In the genomic region with DNA sequence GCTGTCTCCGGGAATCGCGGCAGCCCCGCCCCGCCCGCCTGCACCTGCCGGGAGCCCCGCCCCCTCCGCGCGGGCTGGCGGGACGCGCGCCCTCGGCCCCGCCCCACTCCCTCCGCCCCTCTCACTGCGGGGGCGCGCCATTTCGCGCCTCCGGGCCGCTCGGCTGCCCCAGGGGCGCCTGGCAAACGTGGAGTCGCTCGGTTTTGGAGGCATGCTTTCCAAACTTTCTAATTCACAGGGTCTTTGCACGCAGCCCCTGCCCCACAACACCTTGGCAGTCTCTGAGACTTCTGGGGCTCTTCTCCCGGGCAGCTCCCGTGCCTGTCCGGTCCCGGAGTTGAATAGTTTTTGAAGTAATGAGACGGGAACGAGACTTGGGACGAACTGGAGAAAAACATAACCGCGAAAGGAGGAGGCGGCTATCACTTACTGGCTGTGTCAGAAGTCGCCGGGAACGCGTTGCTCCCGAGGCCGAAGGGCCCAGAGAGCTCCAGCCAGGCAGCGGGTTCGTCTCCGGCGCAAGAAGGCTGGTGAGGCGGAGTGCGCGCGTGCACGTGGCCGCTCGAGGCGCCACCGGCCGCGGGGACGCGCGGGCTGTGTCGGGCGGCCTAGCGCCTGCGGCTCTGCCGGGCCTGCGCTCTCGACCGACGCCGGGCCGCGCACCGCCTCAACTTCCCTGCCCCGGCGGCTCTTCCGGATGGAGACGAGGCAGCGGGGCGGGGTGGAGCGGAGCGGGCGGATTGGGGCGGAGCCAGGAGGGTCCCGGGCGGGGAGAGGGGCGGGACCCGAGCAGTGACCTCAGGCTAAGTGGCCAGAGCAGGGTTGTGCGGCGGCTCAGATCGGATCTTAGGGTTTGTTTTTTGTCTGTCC, we compare ENCODE assay signal across 1 cellular context.
A peak's percentile ranks its signal among the peaks of the same experiment; 100 is the strongest.
TF ChIP-seq lines count a peak whose summit lies in the region.

A gene (minus strand): TSS at position 699 of the 870 bp plus-strand sequence. CDS start 3,436 bp downstream, outside the sequence.

TF ChIP-seq in HepG2, 621 proteins besides CTCF, POLR2A, EP300 and RAD21 (continued from another document and continues in another):
- TF ChIP-seq, protein P1, sequence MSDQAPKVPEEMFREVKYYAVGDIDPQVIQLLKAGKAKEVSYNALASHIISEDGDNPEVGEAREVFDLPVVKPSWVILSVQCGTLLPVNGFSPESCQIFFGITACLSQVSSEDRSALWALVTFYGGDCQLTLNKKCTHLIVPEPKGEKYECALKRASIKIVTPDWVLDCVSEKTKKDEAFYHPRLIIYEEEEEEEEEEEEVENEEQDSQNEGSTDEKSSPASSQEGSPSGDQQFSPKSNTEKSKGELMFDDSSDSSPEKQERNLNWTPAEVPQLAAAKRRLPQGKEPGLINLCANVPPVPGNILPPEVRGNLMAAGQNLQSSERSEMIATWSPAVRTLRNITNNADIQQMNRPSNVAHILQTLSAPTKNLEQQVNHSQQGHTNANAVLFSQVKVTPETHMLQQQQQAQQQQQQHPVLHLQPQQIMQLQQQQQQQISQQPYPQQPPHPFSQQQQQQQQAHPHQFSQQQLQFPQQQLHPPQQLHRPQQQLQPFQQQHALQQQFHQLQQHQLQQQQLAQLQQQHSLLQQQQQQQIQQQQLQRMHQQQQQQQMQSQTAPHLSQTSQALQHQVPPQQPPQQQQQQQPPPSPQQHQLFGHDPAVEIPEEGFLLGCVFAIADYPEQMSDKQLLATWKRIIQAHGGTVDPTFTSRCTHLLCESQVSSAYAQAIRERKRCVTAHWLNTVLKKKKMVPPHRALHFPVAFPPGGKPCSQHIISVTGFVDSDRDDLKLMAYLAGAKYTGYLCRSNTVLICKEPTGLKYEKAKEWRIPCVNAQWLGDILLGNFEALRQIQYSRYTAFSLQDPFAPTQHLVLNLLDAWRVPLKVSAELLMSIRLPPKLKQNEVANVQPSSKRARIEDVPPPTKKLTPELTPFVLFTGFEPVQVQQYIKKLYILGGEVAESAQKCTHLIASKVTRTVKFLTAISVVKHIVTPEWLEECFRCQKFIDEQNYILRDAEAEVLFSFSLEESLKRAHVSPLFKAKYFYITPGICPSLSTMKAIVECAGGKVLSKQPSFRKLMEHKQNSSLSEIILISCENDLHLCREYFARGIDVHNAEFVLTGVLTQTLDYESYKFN (CRISPR knock-in tag; conservative IDR thresholded peaks at IDR 0.05) = peak; percentile 35
- no peak for TF ChIP-seq THYN1 (CRISPR knock-in tag; IDR thresholded peaks at IDR 0.05; ENCODE audit: borderline replicate concordance, low read depth)
- TF ChIP-seq, protein P2, sequence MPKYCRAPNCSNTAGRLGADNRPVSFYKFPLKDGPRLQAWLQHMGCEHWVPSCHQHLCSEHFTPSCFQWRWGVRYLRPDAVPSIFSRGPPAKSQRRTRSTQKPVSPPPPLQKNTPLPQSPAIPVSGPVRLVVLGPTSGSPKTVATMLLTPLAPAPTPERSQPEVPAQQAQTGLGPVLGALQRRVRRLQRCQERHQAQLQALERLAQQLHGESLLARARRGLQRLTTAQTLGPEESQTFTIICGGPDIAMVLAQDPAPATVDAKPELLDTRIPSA (CRISPR knock-in tag; IDR thresholded peaks at IDR 0.05; ENCODE audit: borderline replicate concordance) = no peak
- TF ChIP-seq MEF2D (CRISPR knock-in tag; IDR thresholded peaks at IDR 0.05) = no peak; the same call in 1 of the 2 replicates
- peak; percentile 84; the same call in 1 of the 2 replicates for TF ChIP-seq NFKB2 (CRISPR knock-in tag; IDR thresholded peaks at IDR 0.05; ENCODE audit: borderline replicate concordance)
- TF ChIP-seq GABPB1 (CRISPR knock-in tag; IDR thresholded peaks at IDR 0.05) = peak; percentile 89
- no peak for TF ChIP-seq TCF7L2 (IDR thresholded peaks at IDR 0.05; ENCODE audit: low read depth, low read length)
- peak; percentile 86 for TF ChIP-seq BORCS8-MEF2B (CRISPR knock-in tag; IDR thresholded peaks at IDR 0.05)
- TF ChIP-seq SIX4 (CRISPR knock-in tag; IDR thresholded peaks at IDR 0.05) = no peak
- no peak for TF ChIP-seq PRPF4 (IDR thresholded peaks at IDR 0.05; ENCODE audit: low read depth, low read length, poor library complexity, severe bottlenecking)
- TF ChIP-seq NR1H2 (CRISPR knock-in tag; IDR thresholded peaks at IDR 0.05; ENCODE audit: borderline replicate concordance, low read depth) = no peak
- TF ChIP-seq, protein P3, sequence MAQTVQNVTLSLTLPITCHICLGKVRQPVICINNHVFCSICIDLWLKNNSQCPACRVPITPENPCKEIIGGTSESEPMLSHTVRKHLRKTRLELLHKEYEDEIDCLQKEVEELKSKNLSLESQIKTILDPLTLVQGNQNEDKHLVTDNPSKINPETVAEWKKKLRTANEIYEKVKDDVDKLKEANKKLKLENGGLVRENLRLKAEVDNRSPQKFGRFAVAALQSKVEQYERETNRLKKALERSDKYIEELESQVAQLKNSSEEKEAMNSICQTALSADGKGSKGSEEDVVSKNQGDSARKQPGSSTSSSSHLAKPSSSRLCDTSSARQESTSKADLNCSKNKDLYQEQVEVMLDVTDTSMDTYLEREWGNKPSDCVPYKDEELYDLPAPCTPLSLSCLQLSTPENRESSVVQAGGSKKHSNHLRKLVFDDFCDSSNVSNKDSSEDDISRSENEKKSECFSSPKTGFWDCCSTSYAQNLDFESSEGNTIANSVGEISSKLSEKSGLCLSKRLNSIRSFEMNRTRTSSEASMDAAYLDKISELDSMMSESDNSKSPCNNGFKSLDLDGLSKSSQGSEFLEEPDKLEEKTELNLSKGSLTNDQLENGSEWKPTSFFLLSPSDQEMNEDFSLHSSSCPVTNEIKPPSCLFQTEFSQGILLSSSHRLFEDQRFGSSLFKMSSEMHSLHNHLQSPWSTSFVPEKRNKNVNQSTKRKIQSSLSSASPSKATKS (CRISPR knock-in tag; IDR thresholded peaks at IDR 0.05) = no peak
- no peak for TF ChIP-seq FOXJ3 (CRISPR knock-in tag; IDR thresholded peaks at IDR 0.05; ENCODE audit: borderline replicate concordance)
- peak; percentile 87 for TF ChIP-seq ETV5 (CRISPR knock-in tag; IDR thresholded peaks at IDR 0.05; ENCODE audit: borderline replicate concordance)
- no peak; the same call in 1 of the 2 replicates for TF ChIP-seq ZZZ3 (CRISPR knock-in tag; IDR thresholded peaks at IDR 0.05; ENCODE audit: borderline replicate concordance)
- TF ChIP-seq, protein P4, sequence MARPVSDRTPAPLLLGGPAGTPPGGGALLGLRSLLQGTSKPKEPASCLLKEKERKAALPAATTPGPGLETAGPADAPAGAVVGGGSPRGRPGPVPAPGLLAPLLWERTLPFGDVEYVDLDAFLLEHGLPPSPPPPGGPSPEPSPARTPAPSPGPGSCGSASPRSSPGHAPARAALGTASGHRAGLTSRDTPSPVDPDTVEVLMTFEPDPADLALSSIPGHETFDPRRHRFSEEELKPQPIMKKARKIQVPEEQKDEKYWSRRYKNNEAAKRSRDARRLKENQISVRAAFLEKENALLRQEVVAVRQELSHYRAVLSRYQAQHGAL (CRISPR knock-in tag; IDR thresholded peaks at IDR 0.05; ENCODE audit: not compliant biosample characterization) = peak; percentile 25
- TF ChIP-seq ZNF616 (CRISPR knock-in tag; IDR thresholded peaks at IDR 0.05; ENCODE audit: low read depth) = peak; percentile 92
- no peak for TF ChIP-seq ZNF468 (CRISPR knock-in tag; IDR thresholded peaks at IDR 0.05)
- TF ChIP-seq, protein P5, sequence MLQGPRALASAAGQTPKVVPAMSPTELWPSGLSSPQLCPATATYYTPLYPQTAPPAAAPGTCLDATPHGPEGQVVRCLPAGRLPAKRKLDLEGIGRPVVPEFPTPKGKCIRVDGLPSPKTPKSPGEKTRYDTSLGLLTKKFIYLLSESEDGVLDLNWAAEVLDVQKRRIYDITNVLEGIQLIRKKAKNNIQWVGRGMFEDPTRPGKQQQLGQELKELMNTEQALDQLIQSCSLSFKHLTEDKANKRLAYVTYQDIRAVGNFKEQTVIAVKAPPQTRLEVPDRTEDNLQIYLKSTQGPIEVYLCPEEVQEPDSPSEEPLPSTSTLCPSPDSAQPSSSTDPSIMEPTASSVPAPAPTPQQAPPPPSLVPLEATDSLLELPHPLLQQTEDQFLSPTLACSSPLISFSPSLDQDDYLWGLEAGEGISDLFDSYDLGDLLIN (CRISPR knock-in tag; IDR thresholded peaks at IDR 0.05; ENCODE audit: borderline replicate concordance) = peak; percentile 25; the same call in 1 of the 2 replicates
- TF ChIP-seq FOXA3 (CRISPR knock-in tag; IDR thresholded peaks at IDR 0.05) = peak; percentile 5; the same call in 1 of the 2 replicates
- no peak for TF ChIP-seq ZFYVE20 (CRISPR knock-in tag; IDR thresholded peaks at IDR 0.05; ENCODE audit: borderline replicate concordance, low read depth)
- peak; percentile 72; the same call in 1 of the 2 replicates for TF ChIP-seq ZSCAN29 (CRISPR knock-in tag; conservative IDR thresholded peaks at IDR 0.05)
- TF ChIP-seq RBM22 (optimal IDR thresholded peaks at IDR 0.05; ENCODE audit: low read length) = no peak
- TF ChIP-seq, protein P6, sequence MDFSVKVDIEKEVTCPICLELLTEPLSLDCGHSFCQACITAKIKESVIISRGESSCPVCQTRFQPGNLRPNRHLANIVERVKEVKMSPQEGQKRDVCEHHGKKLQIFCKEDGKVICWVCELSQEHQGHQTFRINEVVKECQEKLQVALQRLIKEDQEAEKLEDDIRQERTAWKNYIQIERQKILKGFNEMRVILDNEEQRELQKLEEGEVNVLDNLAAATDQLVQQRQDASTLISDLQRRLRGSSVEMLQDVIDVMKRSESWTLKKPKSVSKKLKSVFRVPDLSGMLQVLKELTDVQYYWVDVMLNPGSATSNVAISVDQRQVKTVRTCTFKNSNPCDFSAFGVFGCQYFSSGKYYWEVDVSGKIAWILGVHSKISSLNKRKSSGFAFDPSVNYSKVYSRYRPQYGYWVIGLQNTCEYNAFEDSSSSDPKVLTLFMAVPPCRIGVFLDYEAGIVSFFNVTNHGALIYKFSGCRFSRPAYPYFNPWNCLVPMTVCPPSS (IDR thresholded peaks at IDR 0.05) = no peak
- peak; percentile 96 for TF ChIP-seq SRY (CRISPR knock-in tag; IDR thresholded peaks at IDR 0.05)
- TF ChIP-seq DR1 (CRISPR knock-in tag; IDR thresholded peaks at IDR 0.05) = peak; percentile 21; the same call in 1 of the 2 replicates
- TF ChIP-seq PAF1 (CRISPR knock-in tag; IDR thresholded peaks at IDR 0.05) = no peak
- TF ChIP-seq BRD4 (CRISPR knock-in tag; IDR thresholded peaks at IDR 0.05) = peak; percentile 72; the same call in 1 of the 2 replicates
- TF ChIP-seq, protein P7, sequence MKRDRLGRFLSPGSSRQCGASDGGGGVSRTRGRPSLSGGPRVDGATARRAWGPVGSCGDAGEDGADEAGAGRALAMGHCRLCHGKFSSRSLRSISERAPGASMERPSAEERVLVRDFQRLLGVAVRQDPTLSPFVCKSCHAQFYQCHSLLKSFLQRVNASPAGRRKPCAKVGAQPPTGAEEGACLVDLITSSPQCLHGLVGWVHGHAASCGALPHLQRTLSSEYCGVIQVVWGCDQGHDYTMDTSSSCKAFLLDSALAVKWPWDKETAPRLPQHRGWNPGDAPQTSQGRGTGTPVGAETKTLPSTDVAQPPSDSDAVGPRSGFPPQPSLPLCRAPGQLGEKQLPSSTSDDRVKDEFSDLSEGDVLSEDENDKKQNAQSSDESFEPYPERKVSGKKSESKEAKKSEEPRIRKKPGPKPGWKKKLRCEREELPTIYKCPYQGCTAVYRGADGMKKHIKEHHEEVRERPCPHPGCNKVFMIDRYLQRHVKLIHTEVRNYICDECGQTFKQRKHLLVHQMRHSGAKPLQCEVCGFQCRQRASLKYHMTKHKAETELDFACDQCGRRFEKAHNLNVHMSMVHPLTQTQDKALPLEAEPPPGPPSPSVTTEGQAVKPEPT (CRISPR knock-in tag; IDR thresholded peaks at IDR 0.05; ENCODE audit: low read depth) = peak; percentile 79; the same call in 1 of the 2 replicates
- TF ChIP-seq RFX3 (CRISPR knock-in tag; IDR thresholded peaks at IDR 0.05) = no peak
- TF ChIP-seq JARID2 (CRISPR knock-in tag; IDR thresholded peaks at IDR 0.05; ENCODE audit: insufficient replicate concordance) = no peak
- no peak for TF ChIP-seq ATF1 (CRISPR knock-in tag; IDR thresholded peaks at IDR 0.05)
- TF ChIP-seq ZNF839 (CRISPR knock-in tag; IDR thresholded peaks at IDR 0.05; ENCODE audit: borderline replicate concordance) = no peak
- no peak for TF ChIP-seq ATAD3A (CRISPR knock-in tag; IDR thresholded peaks at IDR 0.05)
- TF ChIP-seq, protein P8, sequence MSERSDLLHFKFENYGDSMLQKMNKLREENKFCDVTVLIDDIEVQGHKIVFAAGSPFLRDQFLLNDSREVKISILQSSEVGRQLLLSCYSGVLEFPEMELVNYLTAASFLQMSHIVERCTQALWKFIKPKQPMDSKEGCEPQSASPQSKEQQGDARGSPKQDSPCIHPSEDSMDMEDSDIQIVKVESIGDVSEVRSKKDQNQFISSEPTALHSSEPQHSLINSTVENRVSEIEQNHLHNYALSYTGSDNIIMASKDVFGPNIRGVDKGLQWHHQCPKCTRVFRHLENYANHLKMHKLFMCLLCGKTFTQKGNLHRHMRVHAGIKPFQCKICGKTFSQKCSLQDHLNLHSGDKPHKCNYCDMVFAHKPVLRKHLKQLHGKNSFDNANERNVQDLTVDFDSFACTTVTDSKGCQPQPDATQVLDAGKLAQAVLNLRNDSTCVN (CRISPR knock-in tag; IDR thresholded peaks at IDR 0.05; ENCODE audit: borderline replicate concordance) = no peak
- TF ChIP-seq NCOA2 (CRISPR knock-in tag; IDR thresholded peaks at IDR 0.05) = 0 out of 2 replicates have a peak, but pooled peaks have one; percentile 11
- peak; percentile 35; the same call in 1 of the 2 replicates for TF ChIP-seq TARDBP (CRISPR knock-in tag; IDR thresholded peaks at IDR 0.05)
- TF ChIP-seq RAD51 (IDR thresholded peaks at IDR 0.05; ENCODE audit: borderline replicate concordance) = no peak
- TF ChIP-seq, protein P9, sequence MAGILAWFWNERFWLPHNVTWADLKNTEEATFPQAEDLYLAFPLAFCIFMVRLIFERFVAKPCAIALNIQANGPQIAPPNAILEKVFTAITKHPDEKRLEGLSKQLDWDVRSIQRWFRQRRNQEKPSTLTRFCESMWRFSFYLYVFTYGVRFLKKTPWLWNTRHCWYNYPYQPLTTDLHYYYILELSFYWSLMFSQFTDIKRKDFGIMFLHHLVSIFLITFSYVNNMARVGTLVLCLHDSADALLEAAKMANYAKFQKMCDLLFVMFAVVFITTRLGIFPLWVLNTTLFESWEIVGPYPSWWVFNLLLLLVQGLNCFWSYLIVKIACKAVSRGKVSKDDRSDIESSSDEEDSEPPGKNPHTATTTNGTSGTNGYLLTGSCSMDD (CRISPR knock-in tag; IDR thresholded peaks at IDR 0.05) = no peak
- TF ChIP-seq ZNF546 (CRISPR knock-in tag; conservative IDR thresholded peaks at IDR 0.05) = no peak
- TF ChIP-seq, protein P10, sequence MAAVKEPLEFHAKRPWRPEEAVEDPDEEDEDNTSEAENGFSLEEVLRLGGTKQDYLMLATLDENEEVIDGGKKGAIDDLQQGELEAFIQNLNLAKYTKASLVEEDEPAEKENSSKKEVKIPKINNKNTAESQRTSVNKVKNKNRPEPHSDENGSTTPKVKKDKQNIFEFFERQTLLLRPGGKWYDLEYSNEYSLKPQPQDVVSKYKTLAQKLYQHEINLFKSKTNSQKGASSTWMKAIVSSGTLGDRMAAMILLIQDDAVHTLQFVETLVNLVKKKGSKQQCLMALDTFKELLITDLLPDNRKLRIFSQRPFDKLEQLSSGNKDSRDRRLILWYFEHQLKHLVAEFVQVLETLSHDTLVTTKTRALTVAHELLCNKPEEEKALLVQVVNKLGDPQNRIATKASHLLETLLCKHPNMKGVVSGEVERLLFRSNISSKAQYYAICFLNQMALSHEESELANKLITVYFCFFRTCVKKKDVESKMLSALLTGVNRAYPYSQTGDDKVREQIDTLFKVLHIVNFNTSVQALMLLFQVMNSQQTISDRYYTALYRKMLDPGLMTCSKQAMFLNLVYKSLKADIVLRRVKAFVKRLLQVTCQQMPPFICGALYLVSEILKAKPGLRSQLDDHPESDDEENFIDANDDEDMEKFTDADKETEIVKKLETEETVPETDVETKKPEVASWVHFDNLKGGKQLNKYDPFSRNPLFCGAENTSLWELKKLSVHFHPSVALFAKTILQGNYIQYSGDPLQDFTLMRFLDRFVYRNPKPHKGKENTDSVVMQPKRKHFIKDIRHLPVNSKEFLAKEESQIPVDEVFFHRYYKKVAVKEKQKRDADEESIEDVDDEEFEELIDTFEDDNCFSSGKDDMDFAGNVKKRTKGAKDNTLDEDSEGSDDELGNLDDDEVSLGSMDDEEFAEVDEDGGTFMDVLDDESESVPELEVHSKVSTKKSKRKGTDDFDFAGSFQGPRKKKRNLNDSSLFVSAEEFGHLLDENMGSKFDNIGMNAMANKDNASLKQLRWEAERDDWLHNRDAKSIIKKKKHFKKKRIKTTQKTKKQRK (IDR thresholded peaks at IDR 0.05; ENCODE audit: low read length) = no peak
